ENCODE assay signal across 8 cellular contexts in genomic region chr3:36380171-36381031, GRCh38. TPM values are rescaled to one million over a fixed set of nuclear protein-coding genes. Genes with fewer than 3 reads are reported as not detected.
DNase-seq lines count a peak whose midpoint lies in the region; ATAC-seq, FAIRE-seq and TF ChIP-seq lines count a peak whose summit lies in the region.

A gene with protein sequence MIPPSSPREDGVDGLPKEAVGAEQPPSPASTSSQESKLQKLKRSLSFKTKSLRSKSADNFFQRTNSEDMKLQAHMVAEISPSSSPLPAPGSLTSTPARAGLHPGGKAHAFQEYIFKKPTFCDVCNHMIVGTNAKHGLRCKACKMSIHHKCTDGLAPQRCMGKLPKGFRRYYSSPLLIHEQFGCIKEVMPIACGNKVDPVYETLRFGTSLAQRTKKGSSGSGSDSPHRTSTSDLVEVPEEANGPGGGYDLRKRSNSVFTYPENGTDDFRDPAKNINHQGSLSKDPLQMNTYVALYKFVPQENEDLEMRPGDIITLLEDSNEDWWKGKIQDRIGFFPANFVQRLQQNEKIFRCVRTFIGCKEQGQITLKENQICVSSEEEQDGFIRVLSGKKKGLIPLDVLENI (plus strand): TSS chr3:36380504. CDS start chr3:36380644, 140 bp downstream.

- peak within 1 kb of the TSS; percentile 52 to 75 (median 63) for H3K4me3 ChIP-seq in BLaER1 treated with 17β-estradiol and CSF1 and Interleukin-3, amounts not matched to agents 10 nM and 100 nM
- H3K4me3 ChIP-seq in fibroblast of lung (replicated peaks in 1 of 4; ENCODE audit: control extremely low read depth in 1 of 4, insufficient read depth in 1 of 4, low read depth in 3 of 4, low read length in 4 of 4), result peak within 1 kb of the TSS; percentile 30 to 69 (median 59)

- peaks cover 0 to 7% (median 0%) of the 10 kb centered on the region in 11 experiments; a peak in 4 of 22 replicates for H3K9me3 ChIP-seq in BLaER1 treated with 17β-estradiol and CSF1 and Interleukin-3, amounts not matched to agents 10 nM and 100 nM (replicated peaks in 1 of 11)
- no peaks in the 10 kb centered on the region for H3K9me3 ChIP-seq in fibroblast of lung (ENCODE audit: control insufficient read depth, insufficient read depth, low read depth, low read length)

- H3K27ac ChIP-seq in BLaER1 treated with 17β-estradiol and CSF1 and Interleukin-3, amounts not matched to agents 10 nM and 100 nM, result peak within 1 kb of the TSS in 5 of 11 experiments; percentile 32 to 64 (median 41); a peak in 8 of 22 replicates
- no peak within 1 kb of the TSS for H3K27ac ChIP-seq in fibroblast of lung (ENCODE audit: insufficient read depth, low read length)

- no peak for ATAC-seq in HG03378 (IDR thresholded peaks at IDR 0.05; ENCODE audit: unreplicated experiment)
- no peak for ATAC-seq in HG02798 (IDR thresholded peaks at IDR 0.05; ENCODE audit: poor library complexity, unreplicated experiment)

- no peaks in the 10 kb centered on the region for H3K36me3 Mint-ChIP-seq in neural crest cell (ENCODE audit: low read depth)

- DNase-seq in H54 (ENCODE audit: insufficient read length, low spot score), result peak; percentile 62
- DNase-seq in SW 1271 (lab: John Stamatoyannopoulos, UW), result peak; percentile 53 to 66
- peak in 1 of 2 donors; percentile 50 for DNase-seq in fibroblast of lung (ENCODE audit: low read depth in 2 of 2)
- peak; percentile 43 for DNase-seq in neural crest cell (ENCODE audit: low read depth, low spot score)
- no peak for DNase-seq in mesenteric fat pad (ENCODE audit: low spot score)

- H3K27ac Mint-ChIP-seq in neural crest cell (ENCODE audit: unreplicated experiment), result no peak within 1 kb of the TSS

- peak; percentile 64 for FAIRE-seq in H54 (lab: Jason Lieb, UNC)

- peaks cover 40% of the 10 kb centered on the region for H3K27me3 Mint-ChIP-seq in neural crest cell (ENCODE audit: low read depth)

- H3K4me1 Mint-ChIP-seq in neural crest cell, result peaks cover 9% of the 10 kb centered on the region

- H3K9ac ChIP-seq in BLaER1 treated with 17β-estradiol and CSF1 and Interleukin-3, amounts not matched to agents 10 nM and 100 nM, result peak within 1 kb of the TSS; percentile 53 to 74 (median 65); a peak in 20 of 22 replicates
- peak within 1 kb of the TSS; percentile 41 for H3K9ac ChIP-seq in fibroblast of lung (ENCODE audit: insufficient read depth, low read length)

- no peaks in the 10 kb centered on the region for H4K20me1 ChIP-seq in BLaER1 treated with 17β-estradiol and CSF1 and Interleukin-3, amounts not matched to agents 10 nM and 100 nM
- no peaks in the 10 kb centered on the region for H4K20me1 ChIP-seq in fibroblast of lung (ENCODE audit: control insufficient read depth, extremely low read depth, insufficient read depth, low read length)

- no peaks in the 10 kb centered on the region for H3K36me3 ChIP-seq in BLaER1 treated with 17β-estradiol and CSF1 and Interleukin-3, amounts not matched to agents 10 nM and 100 nM
- H3K36me3 ChIP-seq in fibroblast of lung (ENCODE audit: control insufficient read depth, insufficient read depth, low read length), result no peaks in the 10 kb centered on the region

- peak; percentile 87 for TF ChIP-seq POLR2A in H54 (IDR thresholded peaks at IDR 0.05; ENCODE audit: low read depth, low read length)

- peak within 1 kb of the TSS; percentile 84 for H2AFZ ChIP-seq in fibroblast of lung (ENCODE audit: low read length)

- H3K79me2 ChIP-seq in fibroblast of lung (ENCODE audit: control insufficient read depth, insufficient read depth, low read length), result no peaks in the 10 kb centered on the region

- H3K9me3 Mint-ChIP-seq in neural crest cell, result no peaks in the 10 kb centered on the region

- H3K4me1 ChIP-seq in BLaER1 treated with 17β-estradiol and CSF1 and Interleukin-3, amounts not matched to agents 10 nM and 100 nM, result peaks cover 0 to 6% (median 0%) of the 10 kb centered on the region in 10 experiments; a peak in 3 of 20 replicates
- H3K4me1 ChIP-seq in fibroblast of lung (ENCODE audit: control insufficient read depth, extremely low read depth, insufficient read depth, low read length), result no peaks in the 10 kb centered on the region

- peak within 1 kb of the TSS; percentile 87 for H3K4me3 Mint-ChIP-seq in neural crest cell

- TF ChIP-seq CTCF in fibroblast of lung (conservative IDR thresholded peaks at IDR 0.05 in 1 of 2, IDR thresholded peaks at IDR 0.05 in 1 of 2; ENCODE audit: low read depth in 1 of 2, low read length in 2 of 2), result no peak
- TF ChIP-seq CTCF in neural crest cell (conservative IDR thresholded peaks at IDR 0.05), result no peak

- H3K4me2 ChIP-seq in BLaER1 treated with 17β-estradiol and CSF1 and Interleukin-3, amounts not matched to agents 10 nM and 100 nM, result peak within 1 kb of the TSS; percentile 73 to 85 (median 80)
- peak within 1 kb of the TSS; percentile 78 for H3K4me2 ChIP-seq in fibroblast of lung (ENCODE audit: extremely low read depth, insufficient read depth, low read length)

- H3K27me3 ChIP-seq in BLaER1 treated with 17β-estradiol and CSF1 and Interleukin-3, amounts not matched to agents 10 nM and 100 nM, result peaks cover 0 to 13% (median 7%) of the 10 kb centered on the region in 11 experiments; a peak in 10 of 22 replicates
- H3K27me3 ChIP-seq in fibroblast of lung (ENCODE audit: control insufficient read depth, insufficient read depth, low read length), result no peaks in the 10 kb centered on the region

RNA-seq across cellular contexts. Expression of the gene that starts here (rescaled TPM):
- 6.8 and 9.0 TPM in 2 replicates for total RNA-seq in fibroblast of lung
- 3.1 and 7.4 TPM in 2 replicates for polyA plus RNA-seq in fibroblast of lung
- 2.2 and 7.1 TPM in 2 replicates for polyA plus RNA-seq in fibroblast of lung (2012)
- 2.3 and 25.0 TPM in 2 replicates for polyA minus RNA-seq in fibroblast of lung (ENCODE audit: low replicate concordance)
- 0.93 and 1.3 TPM in 2 replicates for total RNA-seq in neural crest cell
- 1.1 TPM for total RNA-seq in mesenteric fat pad
